1 cellular context compared by ENCODE assay signal in the genomic region with DNA sequence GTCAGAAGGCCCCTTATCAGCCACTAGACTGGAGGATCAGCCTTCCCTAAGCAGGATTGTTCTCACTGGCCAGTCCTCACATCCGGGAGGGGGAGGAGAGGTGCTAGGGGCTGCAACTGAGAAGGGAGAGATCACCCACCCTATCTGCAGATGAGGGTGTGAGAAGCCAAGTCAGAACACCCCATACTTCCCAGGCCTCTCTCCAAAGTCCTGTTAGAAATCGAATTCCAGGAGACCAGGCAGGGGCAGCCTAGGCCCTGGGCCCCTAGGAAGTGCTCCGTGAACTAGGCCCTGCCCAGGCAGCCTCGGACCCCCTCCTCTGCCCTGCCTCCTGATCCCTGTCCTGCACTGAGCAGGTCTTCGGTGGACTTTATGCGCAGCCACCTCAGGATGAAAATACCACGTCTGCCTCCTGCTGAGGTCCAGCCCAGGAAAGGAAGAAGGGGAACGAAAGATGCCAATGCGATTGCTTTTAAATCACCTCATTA.
TF ChIP-seq lines count a peak whose summit lies in the region.

No MANE protein-coding gene starts in this region.

TF ChIP-seq in K562, 482 proteins besides CTCF, POLR2A, EP300 and RAD21:
- TF ChIP-seq TOE1 (IDR thresholded peaks at IDR 0.05; ENCODE audit: borderline replicate concordance) (no peak), TOE1 (CRISPR knock-in tag; IDR thresholded peaks at IDR 0.05; ENCODE audit: borderline replicate concordance, low read depth) (no peak), KAT7 (CRISPR knock-in tag; IDR thresholded peaks at IDR 0.05; ENCODE audit: borderline replicate concordance) (no peak)
